Comparison of ENCODE assay signal across 20 cellular contexts in the genomic region with DNA sequence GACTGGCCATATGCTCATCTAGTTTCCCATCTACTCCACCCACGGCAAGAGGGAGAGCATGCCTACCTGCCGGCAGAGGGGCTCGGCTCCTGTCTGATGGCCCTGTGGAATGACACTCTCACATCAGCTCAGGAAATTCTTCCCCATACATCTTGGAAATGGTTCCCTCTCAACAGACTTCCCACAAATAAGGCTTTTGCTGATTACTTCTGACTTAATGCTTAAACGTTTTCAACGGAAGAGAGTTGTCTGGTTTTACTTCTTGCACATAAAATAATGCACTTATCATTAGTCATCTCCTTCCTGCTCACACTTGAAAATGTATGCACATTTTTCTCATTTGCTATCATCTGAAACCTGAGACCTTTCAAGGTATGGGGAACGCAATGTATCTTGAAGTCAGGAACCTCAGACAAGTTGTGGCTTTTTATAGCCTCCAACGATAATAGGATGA.
A peak's percentile ranks its signal among the peaks of the same experiment; 100 is the strongest.
DNase-seq lines count a peak whose midpoint lies in the region; ATAC-seq and TF ChIP-seq lines count a peak whose summit lies in the region.
"Had no signal": no experiment of that assay in that cellular context is flagged by ENCODE, and none has a peak within 500 bp of the region (broad histone marks: within the 10 kb centered on the region; RNA-seq: fewer than 3 reads in every experiment).

No MANE protein-coding gene starts in this region.

- H3K9me3 ChIP-seq in GM23248 (ENCODE audit: low read depth) (no peaks in the 10 kb centered on the region), PC-3 (ENCODE audit: low read length) (no peaks in the 10 kb centered on the region), heart left ventricle (no peaks in the 10 kb centered on the region)
- H3K9me3 ChIP-seq: BLaER1, body of pancreas, uterus had no signal

- H3K79me2 ChIP-seq in GM23248 (ENCODE audit: insufficient read depth) (no peaks in the 10 kb centered on the region), PC-3 (ENCODE audit: low read length) (peaks cover 57% of the 10 kb centered on the region)

- peaks cover 20% of the 10 kb centered on the region for H3K4me1 ChIP-seq in GM23248 (ENCODE audit: insufficient read depth)
- peaks cover 49% of the 10 kb centered on the region for H3K4me1 ChIP-seq in PC-3 (ENCODE audit: insufficient read depth, low read length)
- H3K4me1 ChIP-seq in heart left ventricle, result no peaks in the 10 kb centered on the region
- H3K4me1 ChIP-seq: body of pancreas, uterus had no signal

- POLR2A ChIA-PET in PC-3 (lab: Charles Lee; ENCODE audit: unreplicated experiment), result interaction anchor here (1.2 kb wide), 1 partner anchor 219 kb away, joined by 5 read pairs; no protein-coding TSS in a partner anchor

- H3K36me3 ChIP-seq in GM23248 (ENCODE audit: low read depth) (no peaks in the 10 kb centered on the region), PC-3 (ENCODE audit: low read depth, low read length) (peaks cover 8% of the 10 kb centered on the region), heart left ventricle (no peaks in the 10 kb centered on the region)
- H3K36me3 ChIP-seq: BLaER1, uterus had no signal

- intact Hi-C loops in PC-3 (cut with micrococcal nuclease), result no loop called here
- intact Hi-C loops in heart left ventricle (cut with DNase I), result no loop called here

- 21 to 29% methylated on average over 7 of the region's 7 CpGs for WGBS in GM23248 (ENCODE audit: low coverage in 1 of 2, low lambda C conversion rate in 2 of 2, missing lambda C conversion rate in 2 of 2), 2 experiments
- 79 to 88% (median 83%) methylated on average over 7 of the region's 7 CpGs for WGBS in heart left ventricle, 4 donors

- ATAC-seq in PC-3 (peak; percentile 79), heart left ventricle (no peak)
- ATAC-seq in activated T-cell treated with anti-CD3 and anti-CD28 coated beads, Interleukin-2, amount 50 U/mL, for 4 hours, result no peak
- ATAC-seq: body of pancreas, Panc1 had no signal

- H3K4me3 ChIP-seq in GM23248 (peak overlapping the region; percentile 43), PC-3 (ENCODE audit: low read length) (peak overlapping the region; percentile 74), choroid plexus epithelial cell (ENCODE audit: low read depth, low read length) (peak overlapping the region; percentile 9), heart left ventricle (no peak overlapping the region)
- H3K4me3 ChIP-seq: BLaER1, body of pancreas, uterus had no signal

- H3K27ac Mint-ChIP-seq in osteocyte (ENCODE audit: unreplicated experiment), result peak overlapping the region; percentile 37
- H3K27ac Mint-ChIP-seq: stimulated activated naive CD8-positive, alpha-beta T cell treated with anti-CD3 and anti-CD28 coated beads, Interleukin-15, Interleukin-2, amounts not matched to agents 100 ng/mL and 50 ng/mL, for 24 hours; T-helper 1 cell treated with Interleukin-12 subunit alpha and Interleukin-12 subunit beta and Interleukin-4 antibody, amounts not matched to agents 30 μg/mL and 1 μg/mL, for 36 hours had no signal

- in situ Hi-C loops in GM23248 (cut with MboI), result no loop called here

- H3K9ac ChIP-seq in GM23248 (peak overlapping the region; percentile 30; the same call in 1 of the 2 replicates), PC-3 (ENCODE audit: low read length) (peak overlapping the region; percentile 78)
- H3K9ac ChIP-seq: BLaER1 had no signal

- H3K4me2 ChIP-seq in GM23248 (ENCODE audit: unreplicated experiment) (peak overlapping the region; percentile 70), PC-3 (ENCODE audit: low read length) (peak overlapping the region; percentile 77)
- H3K4me2 ChIP-seq: BLaER1 had no signal

- peak overlapping the region; percentile 33 for H2AFZ ChIP-seq in GM23248
- peak overlapping the region; percentile 36; the same call in 1 of the 2 replicates for H2AFZ ChIP-seq in PC-3 (ENCODE audit: low read length)

- no peaks in the 10 kb centered on the region for H3K27me3 Mint-ChIP-seq in osteocyte (ENCODE audit: unreplicated experiment)
- no peaks in the 10 kb centered on the region for H3K27me3 Mint-ChIP-seq in activated T-cell treated with anti-CD3 and anti-CD28 coated beads, Interleukin-2, amount 50 U/mL, for 4 hours (ENCODE audit: low read depth)
- H3K27me3 Mint-ChIP-seq: stimulated activated naive CD8-positive, alpha-beta T cell treated with anti-CD3 and anti-CD28 coated beads, Interleukin-15, Interleukin-2, amounts not matched to agents 100 ng/mL and 50 ng/mL, for 24 hours had no signal

- no peak for TF ChIP-seq POLR2A in heart left ventricle (IDR thresholded peaks at IDR 0.05)

- peak overlapping the region; percentile 63 for H3K27ac ChIP-seq in GM23248
- peak overlapping the region; percentile 94 for H3K27ac ChIP-seq in PC-3 (ENCODE audit: low read length)
- no peak overlapping the region for H3K27ac ChIP-seq in heart left ventricle
- H3K27ac ChIP-seq: BLaER1, body of pancreas, uterus had no signal

- H3K4me1 Mint-ChIP-seq in osteocyte (ENCODE audit: unreplicated experiment), result peaks cover 16% of the 10 kb centered on the region
- no peaks in the 10 kb centered on the region for H3K4me1 Mint-ChIP-seq in activated T-cell treated with anti-CD3 and anti-CD28 coated beads, Interleukin-2, amount 50 U/mL, for 4 hours (ENCODE audit: low read depth)

- TF ChIP-seq CTCF in PC-3 (conservative IDR thresholded peaks at IDR 0.05; ENCODE audit: low read depth, low read length), result no peak
- no peak for TF ChIP-seq CTCF in choroid plexus epithelial cell (conservative IDR thresholded peaks at IDR 0.05; ENCODE audit: low read depth, low read length)
- TF ChIP-seq CTCF in osteocyte (IDR thresholded peaks at IDR 0.05), result no peak
- TF ChIP-seq CTCF in heart left ventricle (IDR thresholded peaks at IDR 0.05), result no peak

- CTCF ChIA-PET in PC-3 (lab: Charles Lee), result interaction anchor here (0.6 kb wide), 1 partner anchor 8 kb away, joined by 3 read pairs; no protein-coding TSS in a partner anchor

- peaks cover 21% of the 10 kb centered on the region for H3F3A ChIP-seq in GM23248 (ENCODE audit: insufficient read depth)
- H3F3A ChIP-seq in PC-3 (ENCODE audit: low read length, unreplicated experiment), result no peaks in the 10 kb centered on the region

- BruUV-seq in PC-3 (replicated peaks; lab: Mats Ljungman, UMichigan), result no TSS peak

- peaks cover 3% of the 10 kb centered on the region for H3K36me3 Mint-ChIP-seq in osteocyte (ENCODE audit: unreplicated experiment)
- H3K36me3 Mint-ChIP-seq in activated T-cell treated with anti-CD3 and anti-CD28 coated beads, Interleukin-2, amount 50 U/mL, for 4 hours (ENCODE audit: insufficient read depth), result peaks cover 4% of the 10 kb centered on the region

- H4K20me1 ChIP-seq in GM23248 (ENCODE audit: insufficient read depth) (no peaks in the 10 kb centered on the region), PC-3 (ENCODE audit: low read length) (peaks cover 7% of the 10 kb centered on the region; the same call in 1 of the 2 replicates)
- H4K20me1 ChIP-seq: BLaER1 had no signal

- no peaks in the 10 kb centered on the region for H3K9me3 Mint-ChIP-seq in osteocyte (ENCODE audit: unreplicated experiment)
- no peaks in the 10 kb centered on the region for H3K9me3 Mint-ChIP-seq in activated T-cell treated with anti-CD3 and anti-CD28 coated beads, Interleukin-2, amount 50 U/mL, for 4 hours
- H3K9me3 Mint-ChIP-seq: stimulated activated naive CD8-positive, alpha-beta T cell treated with anti-CD3 and anti-CD28 coated beads, Interleukin-15, Interleukin-2, amounts not matched to agents 100 ng/mL and 50 ng/mL, for 24 hours; T-helper 1 cell treated with Interleukin-12 subunit alpha and Interleukin-12 subunit beta and Interleukin-4 antibody, amounts not matched to agents 30 μg/mL and 1 μg/mL, for 36 hours had no signal

- DNase-seq in GM23248 (peak; percentile 59), PC-3 (peak; percentile 89), choroid plexus epithelial cell (ENCODE audit: low read depth) (peak; percentile 79), osteocyte (ENCODE audit: extremely low spot score, unreplicated experiment) (no peak), heart left ventricle (no peak), AG20443 (ENCODE audit: low spot score) (no peak)
- DNase-seq in stimulated activated CD4-positive, alpha-beta T cell treated with anti-CD3 and anti-CD28 coated beads, Interleukin-15, amount 100 ng/mL, for 24 hours, result no peak
- no peak for DNase-seq in activated T-cell treated with anti-CD3 and anti-CD28 coated beads, Interleukin-2, amount 50 U/mL, for 4 hours
- DNase-seq: activated CD4-positive, CD25-positive, alpha-beta regulatory T cell; activated gamma-delta T cell; body of pancreas; DMS153; midbrain; NCI-H1417; NCI-H510A treated with DMSO at 0.1 percent for 48 hours; uterus had no signal

- H3K4me3 Mint-ChIP-seq in osteocyte (ENCODE audit: unreplicated experiment), result no peak overlapping the region
- H3K4me3 Mint-ChIP-seq in activated T-cell treated with anti-CD3 and anti-CD28 coated beads, Interleukin-2, amount 50 U/mL, for 4 hours, result no peak overlapping the region
- H3K4me3 Mint-ChIP-seq: stimulated activated naive CD8-positive, alpha-beta T cell treated with anti-CD3 and anti-CD28 coated beads, Interleukin-15, Interleukin-2, amounts not matched to agents 100 ng/mL and 50 ng/mL, for 24 hours; T-helper 1 cell treated with Interleukin-12 subunit alpha and Interleukin-12 subunit beta and Interleukin-4 antibody, amounts not matched to agents 30 μg/mL and 1 μg/mL, for 36 hours had no signal

- H3K9me2 ChIP-seq in GM23248 (ENCODE audit: insufficient read depth), result no peaks in the 10 kb centered on the region
- H3K9me2 ChIP-seq in PC-3 (replicated peaks; ENCODE audit: low read length), result no peaks in the 10 kb centered on the region

- H3K27me3 ChIP-seq in GM23248 (replicated peaks; ENCODE audit: insufficient read depth) (no peaks in the 10 kb centered on the region), PC-3 (ENCODE audit: low read length) (no peaks in the 10 kb centered on the region), heart left ventricle (no peaks in the 10 kb centered on the region)
- H3K27me3 ChIP-seq: BLaER1, body of pancreas, uterus had no signal

Comparison
In these comparisons a context has a peak if more than half of its experiments do, and no peak if none do; other contexts are left out.
1. DNase-seq: peak in GM23248 (single experiment), PC-3 (single experiment) and choroid plexus epithelial cell (single experiment); none in osteocyte (single experiment), stimulated activated CD4-positive, alpha-beta T cell treated with anti-CD3 and anti-CD28 coated beads, Interleukin-15, amount 100 ng/mL, for 24 hours (single experiment), heart left ventricle (0 of 5), activated T-cell treated with anti-CD3 and anti-CD28 coated beads, Interleukin-2, amount 50 U/mL, for 4 hours (single experiment) and AG20443 (single experiment).
2. H3K27ac ChIP-seq: peak in GM23248 (single experiment) and PC-3 (single experiment); none in heart left ventricle (0 of 12).
3. H3K4me3 ChIP-seq: peak in GM23248 (single experiment), PC-3 (single experiment) and choroid plexus epithelial cell (single experiment); none in heart left ventricle (0 of 12).